In genomic region chr5:139293504-139294371, GRCh38 we compare ENCODE assay signal across 1 cellular context.
TF ChIP-seq lines count a peak whose summit lies in the region.

TSS of gene MATR3 (plus strand) at chr5:139293740. CDS start at chr5:139307416, 13,676 bp downstream.

TF ChIP-seq in H1, 55 proteins besides CTCF, POLR2A, EP300 and RAD21 (continued from another document):
- TF ChIP-seq TBP (IDR thresholded peaks at IDR 0.05; ENCODE audit: low read depth, low read length) (peak; percentile 95), SIRT6 (IDR thresholded peaks at IDR 0.05; ENCODE audit: low read length) (no peak), TEAD4 (IDR thresholded peaks at IDR 0.05; ENCODE audit: low read depth, low read length) (0 out of 2 replicates have a peak, but pooled peaks have one; percentile 4), JUN (IDR thresholded peaks at IDR 0.05; ENCODE audit: low read depth, low read length) (no peak), RFX5 (IDR thresholded peaks at IDR 0.05; ENCODE audit: borderline replicate concordance, low read depth, low read length) (no peak), MAX (IDR thresholded peaks at IDR 0.05) (peak; percentile 84), NRF1 (IDR thresholded peaks at IDR 0.05; ENCODE audit: low read depth, low read length) (peak; percentile 28), TAF1 (IDR thresholded peaks at IDR 0.05; ENCODE audit: low read depth, low read length) (peak; percentile 99), SAP30 (IDR thresholded peaks at IDR 0.05; ENCODE audit: insufficient read depth, insufficient replicate concordance, low read length) (no peak), CHD1 (IDR thresholded peaks at IDR 0.05; ENCODE audit: low read depth, low read length) (no peak; the same call in none of the 2 replicates), MAFK (IDR thresholded peaks at IDR 0.05; ENCODE audit: low read depth, low read length) (no peak), KDM4A (IDR thresholded peaks at IDR 0.05; ENCODE audit: low read depth, low read length, severe bottlenecking) (peak; percentile 69), ASH2L (IDR thresholded peaks at IDR 0.05; ENCODE audit: low read length) (peak; percentile 94), TCF12 (IDR thresholded peaks at IDR 0.05; ENCODE audit: low read depth, low read length) (no peak), USF2 (IDR thresholded peaks at IDR 0.05; ENCODE audit: low read length) (no peak), HDAC6 (IDR thresholded peaks at IDR 0.05; ENCODE audit: low read depth, low read length) (no peak), ATF3 (IDR thresholded peaks at IDR 0.05; ENCODE audit: insufficient read depth, low read depth, low read length) (no peak), SP4 (IDR thresholded peaks at IDR 0.05; ENCODE audit: low read length) (peak; percentile 69), BCL11A (IDR thresholded peaks at IDR 0.05; ENCODE audit: low read depth in 2 of 2, low read length in 2 of 2) (no peak), SUZ12 (IDR thresholded peaks at IDR 0.05; ENCODE audit: low read length) (no peak), CEBPB (IDR thresholded peaks at IDR 0.05; ENCODE audit: low read depth, low read length) (peak; percentile 23; the same call in 1 of the 2 replicates), EZH2 (IDR thresholded peaks at IDR 0.05; ENCODE audit: low read depth, low read length, severe bottlenecking) (no peak), KDM5A (IDR thresholded peaks at IDR 0.05; ENCODE audit: low read length) (no peak), RBBP5 (IDR thresholded peaks at IDR 0.05; ENCODE audit: borderline replicate concordance, low read depth, low read length) (peak; percentile 33; the same call in 1 of the 2 replicates), CBX8 (IDR thresholded peaks at IDR 0.05; ENCODE audit: borderline replicate concordance, low read depth, low read length) (no peak), SIX5 (IDR thresholded peaks at IDR 0.05; ENCODE audit: low read depth, low read length) (no peak), GABPA (IDR thresholded peaks at IDR 0.05; ENCODE audit: borderline replicate concordance, insufficient read depth, low read length) (no peak), BACH1 (IDR thresholded peaks at IDR 0.05; ENCODE audit: low read length) (no peak), TAF7 (optimal IDR thresholded peaks at IDR 0.05; ENCODE audit: borderline replicate concordance, low read depth, low read length) (peak; percentile 97), POLR2AphosphoS5 (IDR thresholded peaks at IDR 0.05; ENCODE audit: low read depth, low read length) (peak; percentile 100), ATF2 (IDR thresholded peaks at IDR 0.05; ENCODE audit: low read length) (no peak; the same call in 1 of the 2 replicates), PHF8 (conservative IDR thresholded peaks at IDR 0.05; ENCODE audit: low read depth, low read length) (peak; percentile 98), ZNF274 (IDR thresholded peaks at IDR 0.05; ENCODE audit: borderline replicate concordance, extremely low read depth, low read length) (no peak), JUND (IDR thresholded peaks at IDR 0.05; ENCODE audit: low read length) (0 out of 2 replicates have a peak, but pooled peaks have one; percentile 30), CHD2 (IDR thresholded peaks at IDR 0.05; ENCODE audit: low read length) (peak; percentile 99), YY1 (IDR thresholded peaks at IDR 0.05; ENCODE audit: low read depth, low read length) (peak; percentile 92), KDM1A (IDR thresholded peaks at IDR 0.05; ENCODE audit: borderline replicate concordance, low read length) (no peak), EGR1 (IDR thresholded peaks at IDR 0.05; ENCODE audit: borderline replicate concordance, low read depth, low read length) (no peak), RXRA (IDR thresholded peaks at IDR 0.05; ENCODE audit: insufficient read depth, low read depth, low read length) (no peak), GTF2F1 (IDR thresholded peaks at IDR 0.05; ENCODE audit: borderline replicate concordance, low read depth, low read length) (peak; percentile 95), SRF (IDR thresholded peaks at IDR 0.05; ENCODE audit: low read depth, low read length) (0 out of 2 replicates have a peak, but pooled peaks have one; percentile 5), FOSL1 (IDR thresholded peaks at IDR 0.05; ENCODE audit: insufficient read depth, low read depth, low read length) (peak; percentile 28; the same call in 1 of the 2 replicates), POU5F1 (IDR thresholded peaks at IDR 0.05; ENCODE audit: low read depth, low read length) (no peak), SP2 (IDR thresholded peaks at IDR 0.05; ENCODE audit: low read length) (no peak), HDAC2 (IDR thresholded peaks at IDR 0.05; ENCODE audit: borderline replicate concordance in 1 of 2, low read depth in 2 of 2, low read length in 2 of 2) (no peak), CREB1 (IDR thresholded peaks at IDR 0.05) (peak; percentile 80), SP1 (IDR thresholded peaks at IDR 0.05; ENCODE audit: low read depth, low read length) (no peak), CBX5 (IDR thresholded peaks at IDR 0.05; ENCODE audit: low read depth, low read length) (no peak), BRCA1 (IDR thresholded peaks at IDR 0.05; ENCODE audit: low read depth, low read length) (peak; percentile 93), RNF2 (IDR thresholded peaks at IDR 0.05; ENCODE audit: borderline replicate concordance, low read depth, low read length, missing control alignments, poor library complexity, severe bottlenecking) (no peak), NANOG (IDR thresholded peaks at IDR 0.05; ENCODE audit: insufficient read depth, low read depth, low read length, poor library complexity, severe bottlenecking) (no peak), SIN3A (conservative IDR thresholded peaks at IDR 0.05 in 1 of 2, IDR thresholded peaks at IDR 0.05 in 1 of 2; ENCODE audit: low read depth in 1 of 2, low read length in 2 of 2) (peak in 1 of 2 experiments; percentile 35; a peak in 1 of 4 replicates), CHD7 (IDR thresholded peaks at IDR 0.05; ENCODE audit: insufficient replicate concordance, low read length) (no peak)
